In the genomic region with DNA sequence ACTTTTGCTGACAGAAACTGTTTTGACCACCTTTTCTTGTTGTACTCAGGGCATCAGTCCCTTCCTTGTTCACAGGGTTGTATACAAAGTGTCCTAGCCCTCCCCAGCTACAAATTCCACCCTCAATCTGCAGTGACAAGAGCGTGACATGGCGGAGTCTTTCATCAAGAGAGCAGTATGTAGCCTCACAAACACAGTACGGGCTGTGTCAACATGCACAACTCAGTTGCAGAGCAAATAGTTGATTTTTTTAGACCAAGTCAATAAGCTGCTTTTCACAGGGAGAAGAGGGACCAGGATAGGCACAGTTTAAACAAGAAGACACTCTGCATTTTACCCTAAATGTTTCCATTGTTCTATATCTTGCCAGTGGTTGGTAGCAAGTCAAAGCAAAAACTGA, we compare ENCODE assay signal across 1 cellular context.
A peak's percentile ranks its signal among the peaks of the same experiment; 100 is the strongest.
TF ChIP-seq lines count a peak whose summit lies in the region.

No MANE protein-coding gene starts in this region.

TF ChIP-seq in HepG2, 621 proteins besides CTCF, POLR2A, EP300 and RAD21 (continued from another document):
- TF ChIP-seq, protein P1, sequence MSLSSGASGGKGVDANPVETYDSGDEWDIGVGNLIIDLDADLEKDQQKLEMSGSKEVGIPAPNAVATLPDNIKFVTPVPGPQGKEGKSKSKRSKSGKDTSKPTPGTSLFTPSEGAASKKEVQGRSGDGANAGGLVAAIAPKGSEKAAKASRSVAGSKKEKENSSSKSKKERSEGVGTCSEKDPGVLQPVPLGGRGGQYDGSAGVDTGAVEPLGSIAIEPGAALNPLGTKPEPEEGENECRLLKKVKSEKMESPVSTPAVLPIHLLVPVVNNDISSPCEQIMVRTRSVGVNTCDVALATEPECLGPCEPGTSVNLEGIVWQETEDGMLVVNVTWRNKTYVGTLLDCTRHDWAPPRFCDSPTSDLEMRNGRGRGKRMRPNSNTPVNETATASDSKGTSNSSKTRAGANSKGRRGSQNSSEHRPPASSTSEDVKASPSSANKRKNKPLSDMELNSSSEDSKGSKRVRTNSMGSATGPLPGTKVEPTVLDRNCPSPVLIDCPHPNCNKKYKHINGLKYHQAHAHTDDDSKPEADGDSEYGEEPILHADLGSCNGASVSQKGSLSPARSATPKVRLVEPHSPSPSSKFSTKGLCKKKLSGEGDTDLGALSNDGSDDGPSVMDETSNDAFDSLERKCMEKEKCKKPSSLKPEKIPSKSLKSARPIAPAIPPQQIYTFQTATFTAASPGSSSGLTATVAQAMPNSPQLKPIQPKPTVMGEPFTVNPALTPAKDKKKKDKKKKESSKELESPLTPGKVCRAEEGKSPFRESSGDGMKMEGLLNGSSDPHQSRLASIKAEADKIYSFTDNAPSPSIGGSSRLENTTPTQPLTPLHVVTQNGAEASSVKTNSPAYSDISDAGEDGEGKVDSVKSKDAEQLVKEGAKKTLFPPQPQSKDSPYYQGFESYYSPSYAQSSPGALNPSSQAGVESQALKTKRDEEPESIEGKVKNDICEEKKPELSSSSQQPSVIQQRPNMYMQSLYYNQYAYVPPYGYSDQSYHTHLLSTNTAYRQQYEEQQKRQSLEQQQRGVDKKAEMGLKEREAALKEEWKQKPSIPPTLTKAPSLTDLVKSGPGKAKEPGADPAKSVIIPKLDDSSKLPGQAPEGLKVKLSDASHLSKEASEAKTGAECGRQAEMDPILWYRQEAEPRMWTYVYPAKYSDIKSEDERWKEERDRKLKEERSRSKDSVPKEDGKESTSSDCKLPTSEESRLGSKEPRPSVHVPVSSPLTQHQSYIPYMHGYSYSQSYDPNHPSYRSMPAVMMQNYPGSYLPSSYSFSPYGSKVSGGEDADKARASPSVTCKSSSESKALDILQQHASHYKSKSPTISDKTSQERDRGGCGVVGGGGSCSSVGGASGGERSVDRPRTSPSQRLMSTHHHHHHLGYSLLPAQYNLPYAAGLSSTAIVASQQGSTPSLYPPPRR (CRISPR knock-in tag; IDR thresholded peaks at IDR 0.05; ENCODE audit: borderline replicate concordance), result peak; percentile 64; the same call in 1 of the 2 replicates
- TF ChIP-seq FOXP1 (IDR thresholded peaks at IDR 0.05), result no peak
- peak; percentile 90 for TF ChIP-seq FOXP1 (CRISPR knock-in tag; IDR thresholded peaks at IDR 0.05)
